Comparison of ENCODE assay signal across 23 cellular contexts in the genomic region with DNA sequence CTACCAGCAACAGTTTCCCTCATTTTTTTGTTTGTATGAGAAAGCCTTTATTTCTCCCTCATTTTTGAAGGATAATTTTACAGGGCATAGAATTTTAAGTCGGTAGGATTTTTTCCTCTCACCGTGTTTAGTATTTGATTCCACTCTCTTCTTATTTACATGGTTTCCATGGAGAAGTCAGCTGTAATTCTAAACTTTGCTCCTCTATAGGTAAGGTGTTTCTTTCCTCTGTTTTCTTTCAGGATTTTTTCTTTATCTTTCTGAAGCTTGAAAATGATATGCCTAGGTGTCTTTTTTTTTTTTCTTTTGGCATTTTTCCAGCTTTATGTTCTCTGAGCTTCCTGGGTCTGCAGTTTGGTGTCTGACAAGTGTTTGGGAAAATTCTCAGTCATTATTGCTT.
"Had no signal": no experiment of that assay in that cellular context is flagged by ENCODE, and none has a peak within 500 bp of the region (broad histone marks: within the 10 kb centered on the region; RNA-seq: fewer than 3 reads in every experiment).

No MANE protein-coding gene starts in this region.

- H3K27me3 ChIP-seq: dorsolateral prefrontal cortex, esophagus muscularis mucosa, gastroesophageal sphincter, heart left ventricle, left lung had no signal

- H3K4me3 Mint-ChIP-seq: mesothelial cell of epicardium; naive B cell; naive thymus-derived CD8-positive, alpha-beta T cell had no signal

- H3K27ac Mint-ChIP-seq: mesothelial cell of epicardium, naive B cell had no signal

- H3K4me1 Mint-ChIP-seq: mesothelial cell of epicardium had no signal

- H3K36me3 ChIP-seq: esophagus muscularis mucosa, gastroesophageal sphincter, heart left ventricle, left lung, lower lobe of right lung had no signal

- H3K4me3 ChIP-seq: coronary artery, dorsolateral prefrontal cortex, esophagus muscularis mucosa, gastroesophageal sphincter, heart left ventricle, left lung, lower lobe of right lung, mucosa of descending colon had no signal

- H3K27ac ChIP-seq: coronary artery, dorsolateral prefrontal cortex, esophagus muscularis mucosa, foreskin keratinocyte, gastroesophageal sphincter, heart left ventricle, left lung, lower lobe of right lung had no signal

- ATAC-seq: foreskin keratinocyte; gastroesophageal sphincter; heart left ventricle; left cardiac atrium; left lung; left ventricle myocardium superior; lower lobe of right lung; mucosa of descending colon; naive thymus-derived CD8-positive, alpha-beta T cell had no signal

- H3K9me3 ChIP-seq: esophagus muscularis mucosa, gastroesophageal sphincter, left lung, lower lobe of right lung, mucosa of descending colon had no signal

- H3K36me3 Mint-ChIP-seq: naive B cell had no signal

- FAIRE-seq: endothelial cell of umbilical vein, frontal cortex, islet of Langerhans, keratinocyte had no signal

- DNase-seq: dermis blood vessel endothelial cell; dorsolateral prefrontal cortex; effector CD4-positive, alpha-beta T cell; effector memory CD4-positive, alpha-beta T cell; foreskin keratinocyte; heart left ventricle; hippocampal formation; left cardiac atrium; left lung; left ventricle myocardium superior; lower lobe of right lung; mesenchymal stem cell; mucosa of descending colon; naive B cell; naive thymus-derived CD8-positive, alpha-beta T cell had no signal

- H3K4me1 ChIP-seq: heart left ventricle, left lung, lower lobe of right lung had no signal
